ENCODE assay signal across 1 cellular context in genomic region chr6:18226451-18226850, GRCh38.
TF ChIP-seq lines count a peak whose summit lies in the region.

No MANE protein-coding gene starts in this region.

TF ChIP-seq in SK-N-SH treated with all-trans-retinoic acid at 6 μM for 48 hours, 23 proteins besides CTCF, POLR2A, EP300 and RAD21 (continued from another document):
- TF ChIP-seq OSR1 (CRISPR knock-in tag; IDR thresholded peaks at IDR 0.05) (no peak), SNAI2 (CRISPR knock-in tag; IDR thresholded peaks at IDR 0.05) (no peak), PATZ1 (CRISPR knock-in tag; IDR thresholded peaks at IDR 0.05; ENCODE audit: borderline replicate concordance) (no peak), TCF4 (CRISPR knock-in tag; IDR thresholded peaks at IDR 0.05; ENCODE audit: borderline replicate concordance) (no peak)
- TF ChIP-seq, protein P1, sequence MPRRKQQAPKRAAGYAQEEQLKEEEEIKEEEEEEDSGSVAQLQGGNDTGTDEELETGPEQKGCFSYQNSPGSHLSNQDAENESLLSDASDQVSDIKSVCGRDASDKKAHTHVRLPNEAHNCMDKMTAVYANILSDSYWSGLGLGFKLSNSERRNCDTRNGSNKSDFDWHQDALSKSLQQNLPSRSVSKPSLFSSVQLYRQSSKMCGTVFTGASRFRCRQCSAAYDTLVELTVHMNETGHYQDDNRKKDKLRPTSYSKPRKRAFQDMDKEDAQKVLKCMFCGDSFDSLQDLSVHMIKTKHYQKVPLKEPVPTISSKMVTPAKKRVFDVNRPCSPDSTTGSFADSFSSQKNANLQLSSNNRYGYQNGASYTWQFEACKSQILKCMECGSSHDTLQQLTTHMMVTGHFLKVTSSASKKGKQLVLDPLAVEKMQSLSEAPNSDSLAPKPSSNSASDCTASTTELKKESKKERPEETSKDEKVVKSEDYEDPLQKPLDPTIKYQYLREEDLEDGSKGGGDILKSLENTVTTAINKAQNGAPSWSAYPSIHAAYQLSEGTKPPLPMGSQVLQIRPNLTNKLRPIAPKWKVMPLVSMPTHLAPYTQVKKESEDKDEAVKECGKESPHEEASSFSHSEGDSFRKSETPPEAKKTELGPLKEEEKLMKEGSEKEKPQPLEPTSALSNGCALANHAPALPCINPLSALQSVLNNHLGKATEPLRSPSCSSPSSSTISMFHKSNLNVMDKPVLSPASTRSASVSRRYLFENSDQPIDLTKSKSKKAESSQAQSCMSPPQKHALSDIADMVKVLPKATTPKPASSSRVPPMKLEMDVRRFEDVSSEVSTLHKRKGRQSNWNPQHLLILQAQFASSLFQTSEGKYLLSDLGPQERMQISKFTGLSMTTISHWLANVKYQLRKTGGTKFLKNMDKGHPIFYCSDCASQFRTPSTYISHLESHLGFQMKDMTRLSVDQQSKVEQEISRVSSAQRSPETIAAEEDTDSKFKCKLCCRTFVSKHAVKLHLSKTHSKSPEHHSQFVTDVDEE (CRISPR knock-in tag; IDR thresholded peaks at IDR 0.05) = no peak
- TF ChIP-seq, protein P2, sequence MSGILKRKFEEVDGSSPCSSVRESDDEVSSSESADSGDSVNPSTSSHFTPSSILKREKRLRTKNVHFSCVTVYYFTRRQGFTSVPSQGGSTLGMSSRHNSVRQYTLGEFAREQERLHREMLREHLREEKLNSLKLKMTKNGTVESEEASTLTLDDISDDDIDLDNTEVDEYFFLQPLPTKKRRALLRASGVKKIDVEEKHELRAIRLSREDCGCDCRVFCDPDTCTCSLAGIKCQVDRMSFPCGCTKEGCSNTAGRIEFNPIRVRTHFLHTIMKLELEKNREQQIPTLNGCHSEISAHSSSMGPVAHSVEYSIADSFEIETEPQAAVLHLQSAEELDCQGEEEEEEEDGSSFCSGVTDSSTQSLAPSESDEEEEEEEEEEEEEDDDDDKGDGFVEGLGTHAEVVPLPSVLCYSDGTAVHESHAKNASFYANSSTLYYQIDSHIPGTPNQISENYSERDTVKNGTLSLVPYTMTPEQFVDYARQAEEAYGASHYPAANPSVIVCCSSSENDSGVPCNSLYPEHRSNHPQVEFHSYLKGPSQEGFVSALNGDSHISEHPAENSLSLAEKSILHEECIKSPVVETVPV (CRISPR knock-in tag; IDR thresholded peaks at IDR 0.05) = no peak
